In genomic region chr7:66683094-66683769, GRCh38 we compare ENCODE assay signal across 8 cellular contexts. TPM values are rescaled to one million over a fixed set of nuclear protein-coding genes. Genes with fewer than 3 reads are reported as not detected.
DNase-seq lines count a peak whose midpoint lies in the region; ATAC-seq and TF ChIP-seq lines count a peak whose summit lies in the region.
"Not testable (repeated sequence)": the region's sequence is repeated elsewhere in the genome, so short reads cannot be mapped to it uniquely, and the experiment has no call there.

No MANE protein-coding gene starts in this region.

- ATAC-seq in activated naive CD4-positive, alpha-beta T cell treated with anti-CD3 and anti-CD28 coated beads, Interleukin-2, amount 50 U/mL, for 72 hours; natural killer cell; stimulated activated memory B cell treated with anti-CD40 and anti-IgM and Interleukin-4, amounts not matched to agents 10 μg/mL and 1 μg/mL and 100 μg/mL, for 72 hours: not testable (repeated sequence)

- peak overlapping the region; percentile 86 to 97 (median 91) for H3K4me2 ChIP-seq in BLaER1 treated with 17β-estradiol and CSF1 and Interleukin-3, amounts not matched to agents 10 nM and 100 nM

- peaks cover 7 to 30% (median 16%) of the 10 kb centered on the region in 11 experiments; a peak in 16 of 22 replicates for H3K36me3 ChIP-seq in BLaER1 treated with 17β-estradiol and CSF1 and Interleukin-3, amounts not matched to agents 10 nM and 100 nM
- H3K36me3 ChIP-seq in SK-N-MC (ENCODE audit: insufficient read depth, low read length); effector memory CD4-positive, alpha-beta T cell (ENCODE audit: control insufficient read depth, insufficient read depth, low read length): not testable (repeated sequence)

- peaks cover 9 to 16% (median 13%) of the 10 kb centered on the region in 11 experiments for H3K9me3 ChIP-seq in BLaER1 treated with 17β-estradiol and CSF1 and Interleukin-3, amounts not matched to agents 10 nM and 100 nM (replicated peaks in 1 of 11)
- H3K9me3 ChIP-seq in SK-N-MC (ENCODE audit: low read depth, low read length); effector memory CD4-positive, alpha-beta T cell (ENCODE audit: control insufficient read depth, low read length): not testable (repeated sequence)

- H3K4me1 Mint-ChIP-seq in HFFc6 (ENCODE audit: low read depth) (peaks cover 39% of the 10 kb centered on the region), natural killer cell (peaks cover 21 to 33% of the 10 kb centered on the region in 2 donors)
- H3K4me1 Mint-ChIP-seq in stimulated activated memory B cell treated with anti-CD40 and anti-IgM and Interleukin-4, amounts not matched to agents 10 μg/mL and 1 μg/mL and 100 μg/mL, for 72 hours: peaks cover 37% of the 10 kb centered on the region

- peaks cover 8 to 56% (median 28%) of the 10 kb centered on the region in 11 experiments; a peak in 16 of 22 replicates for H4K20me1 ChIP-seq in BLaER1 treated with 17β-estradiol and CSF1 and Interleukin-3, amounts not matched to agents 10 nM and 100 nM

- not testable (repeated sequence) for TF ChIP-seq CTCF in HFFc6 (IDR thresholded peaks at IDR 0.05); natural killer cell (IDR thresholded peaks at IDR 0.05)

- not testable (repeated sequence) for H3K9me3 Mint-ChIP-seq in HFFc6; activated naive CD4-positive, alpha-beta T cell treated with anti-CD3 and anti-CD28 coated beads, Interleukin-2, amount 50 U/mL, for 72 hours; natural killer cell; stimulated activated memory B cell treated with anti-CD40 and anti-IgM and Interleukin-4, amounts not matched to agents 10 μg/mL and 1 μg/mL and 100 μg/mL, for 72 hours

- H3K27me3 Mint-ChIP-seq in HFFc6 (ENCODE audit: insufficient read depth); natural killer cell (ENCODE audit: low read depth in 2 of 2); stimulated activated memory B cell treated with anti-CD40 and anti-IgM and Interleukin-4, amounts not matched to agents 10 μg/mL and 1 μg/mL and 100 μg/mL, for 72 hours: not testable (repeated sequence)

- H3K9ac ChIP-seq in BLaER1 treated with 17β-estradiol and CSF1 and Interleukin-3, amounts not matched to agents 10 nM and 100 nM: peak overlapping the region; percentile 77 to 95 (median 90); a peak in 20 of 22 replicates
- not testable (repeated sequence) for H3K9ac ChIP-seq in SK-N-MC (ENCODE audit: insufficient read length)

- peak overlapping the region in 3 of 11 experiments; percentile 47 to 96 (median 94); a peak in 4 of 22 replicates for H3K27ac ChIP-seq in BLaER1 treated with 17β-estradiol and CSF1 and Interleukin-3, amounts not matched to agents 10 nM and 100 nM
- H3K27ac ChIP-seq in SK-N-MC; effector memory CD4-positive, alpha-beta T cell (ENCODE audit: insufficient read depth, low read length, poor library complexity, severe bottlenecking): not testable (repeated sequence)

- peak; percentile 71 for DNase-seq in HFFc6
- DNase-seq in SK-N-MC (ENCODE audit: low read depth, low spot score); effector memory CD4-positive, alpha-beta T cell; natural killer cell: not testable (repeated sequence)
- peak in 1 of 2 donors; percentile 33 for DNase-seq in activated naive CD4-positive, alpha-beta T cell treated with anti-CD3 and anti-CD28 coated beads, Interleukin-2, amount 50 U/mL, for 72 hours (ENCODE audit: low spot score in 2 of 2)

- not testable (repeated sequence) for H3K27me3 ChIP-seq in BLaER1 treated with 17β-estradiol and CSF1 and Interleukin-3, amounts not matched to agents 10 nM and 100 nM; effector memory CD4-positive, alpha-beta T cell (replicated peaks; ENCODE audit: control insufficient read depth, insufficient read depth, low read length, poor library complexity, severe bottlenecking)

- H3K4me3 Mint-ChIP-seq in HFFc6: peak overlapping the region; percentile 92
- H3K4me3 Mint-ChIP-seq in natural killer cell: peak overlapping the region; percentile 92
- H3K4me3 Mint-ChIP-seq in stimulated activated memory B cell treated with anti-CD40 and anti-IgM and Interleukin-4, amounts not matched to agents 10 μg/mL and 1 μg/mL and 100 μg/mL, for 72 hours: peak overlapping the region; percentile 81

- H3K27ac Mint-ChIP-seq in HFFc6 (peak overlapping the region; percentile 98), natural killer cell (peak overlapping the region; percentile 95 to 97)
- peak overlapping the region; percentile 72 to 98 for H3K27ac Mint-ChIP-seq in activated naive CD4-positive, alpha-beta T cell treated with anti-CD3 and anti-CD28 coated beads, Interleukin-2, amount 50 U/mL, for 72 hours
- H3K27ac Mint-ChIP-seq in stimulated activated memory B cell treated with anti-CD40 and anti-IgM and Interleukin-4, amounts not matched to agents 10 μg/mL and 1 μg/mL and 100 μg/mL, for 72 hours: peak overlapping the region; percentile 96

- H3K4me1 ChIP-seq in BLaER1 treated with 17β-estradiol and CSF1 and Interleukin-3, amounts not matched to agents 10 nM and 100 nM: peaks cover 16 to 60% (median 26%) of the 10 kb centered on the region in 10 experiments
- H3K4me1 ChIP-seq in effector memory CD4-positive, alpha-beta T cell (ENCODE audit: control insufficient read depth, insufficient read depth, low read length, poor library complexity, severe bottlenecking): not testable (repeated sequence)

- peaks cover 30% of the 10 kb centered on the region for H3K36me3 Mint-ChIP-seq in HFFc6 (ENCODE audit: low read depth)
- not testable (repeated sequence) for H3K36me3 Mint-ChIP-seq in activated naive CD4-positive, alpha-beta T cell treated with anti-CD3 and anti-CD28 coated beads, Interleukin-2, amount 50 U/mL, for 72 hours; natural killer cell
- H3K36me3 Mint-ChIP-seq in stimulated activated memory B cell treated with anti-CD40 and anti-IgM and Interleukin-4, amounts not matched to agents 10 μg/mL and 1 μg/mL and 100 μg/mL, for 72 hours: peaks cover 13% of the 10 kb centered on the region

- peak overlapping the region; percentile 72 to 96 (median 94) for H3K4me3 ChIP-seq in BLaER1 treated with 17β-estradiol and CSF1 and Interleukin-3, amounts not matched to agents 10 nM and 100 nM
- H3K4me3 ChIP-seq in SK-N-MC (peak overlapping the region; percentile 95), iPS-11a (ENCODE audit: low read depth, low read length) (peak overlapping the region; percentile 89)
- H3K4me3 ChIP-seq in effector memory CD4-positive, alpha-beta T cell (ENCODE audit: insufficient read depth, low read depth, low read length, poor library complexity, severe bottlenecking): peak overlapping the region; percentile 83

- intact Hi-C loops in natural killer cell (cut with micrococcal nuclease): loop anchor here (2.0 kb wide), 1 partner anchor 58 kb away; the partner anchor contains the start of gene RABGEF1

RNA-seq across cellular contexts. Expression of gene KCTD7, which starts 54.6 kb away (rescaled TPM):
- total RNA-seq in HFFc6 (2021; fragmentation: NEBNext Ultra II Directional; extraction: Animal tissue kit (Norgen Biotek cat#: 25700)): 10 to 100 TPM in 3 of 6 experiments, 1 to 10 TPM in 3; 8.2 to 11.8 (median 10.1) TPM
- total RNA-seq in activated naive CD4-positive, alpha-beta T cell treated with anti-CD3 and anti-CD28 coated beads, Interleukin-2, amount 50 U/mL, for 72 hours: 10 to 100 TPM in 1 of 2 donors, 1 to 10 TPM in 1; 8.2 to 11.3 TPM
- total RNA-seq in natural killer cell: 10 to 100 TPM; 29.3 to 33.0 (median 31.7) TPM

RNA-seq across cellular contexts. Expression of gene RABGEF1, which starts 57.3 kb away (rescaled TPM):
- 10 to 100 TPM; 38.6 to 45.3 (median 42.5) TPM for total RNA-seq in HFFc6 (2021; fragmentation: NEBNext Ultra II Directional; extraction: Animal tissue kit (Norgen Biotek cat#: 25700))
- total RNA-seq in activated naive CD4-positive, alpha-beta T cell treated with anti-CD3 and anti-CD28 coated beads, Interleukin-2, amount 50 U/mL, for 72 hours: 10 to 100 TPM; 21.5 to 23.0 TPM
- 10 to 100 TPM; 26.1 to 38.1 (median 31.7) TPM for total RNA-seq in natural killer cell
